8 cellular contexts compared by ENCODE assay signal in genomic region chr6:154277578-154278128, GRCh38.
A peak's percentile ranks its signal among the peaks of the same experiment; 100 is the strongest.
DNase-seq lines count a peak whose midpoint lies in the region; TF ChIP-seq lines count a peak whose summit lies in the region.

No MANE protein-coding gene starts in this region.

- peak; percentile 26 to 39 for DNase-seq in stimulated activated CD4-positive, alpha-beta T cell treated with anti-CD3 and anti-CD28 coated beads, Interleukin-2, amount 100 ng/mL, for 24 hours
- no peak for DNase-seq in stimulated activated CD4-positive, alpha-beta T cell treated with anti-CD3 and anti-CD28 coated beads, Interleukin-2, amount 100 ng/mL, for 48 hours
- DNase-seq in KBM-7 (peak; percentile 26), choroid plexus epithelial cell (ENCODE audit: low read depth) (no peak), uterus (no peak), spleen (no peak), NCI-H69 (lab: John Stamatoyannopoulos, UW) (no peak), posterior vena cava (ENCODE audit: low spot score) (no peak)

- intact Hi-C loops in uterus (cut with DNase I; ENCODE audit: low total_unique reads): no loop called here
- intact Hi-C loops in spleen (cut with DNase I; ENCODE audit: low total_unique reads): loop anchor here (5.0 kb wide), 1 partner anchor 120 kb away; no protein-coding TSS in a partner anchor
- intact Hi-C loops in posterior vena cava (cut with DNase I): no loop called here

- peak overlapping the region; percentile 19 for H3K4me3 ChIP-seq in choroid plexus epithelial cell (ENCODE audit: low read depth, low read length)
- H3K4me3 ChIP-seq in uterus: peak overlapping the region in 1 of 2 donors; percentile 20
- H3K4me3 ChIP-seq in spleen: peak overlapping the region in 2 of 8 donors; percentile 10 to 48

- H3K36me3 ChIP-seq in uterus: no peaks in the 10 kb centered on the region
- H3K36me3 ChIP-seq in spleen: no peaks in the 10 kb centered on the region

- no peak for TF ChIP-seq POLR2A in uterus (IDR thresholded peaks at IDR 0.05)
- no peak for TF ChIP-seq POLR2A in spleen (IDR thresholded peaks at IDR 0.05)

- in situ Hi-C loops in KBM-7 (cut with MboI; ENCODE audit: low pct_unique_long_range_greater_than_20kb, low sequenced_read_pairs): loop anchor here (10.0 kb wide), 1 partner anchor 123 kb away; no protein-coding TSS in a partner anchor

- H3K27ac ChIP-seq in uterus (no peak overlapping the region), spleen (peak overlapping the region in 1 of 8 donors; percentile 11)

- H3K27me3 ChIP-seq in uterus (no peaks in the 10 kb centered on the region), spleen (replicated peaks in 1 of 7) (no peaks in the 10 kb centered on the region)

- H3K4me1 ChIP-seq in uterus (no peaks in the 10 kb centered on the region), spleen (peaks cover 0 to 21% (median 14%) of the 10 kb centered on the region in 6 donors)

- WGBS in spleen, 5 donors: 31 to 42% (median 32%) methylated on average over 7 of the region's 7 CpGs

- TF ChIP-seq CTCF in choroid plexus epithelial cell (conservative IDR thresholded peaks at IDR 0.05; ENCODE audit: low read depth, low read length): no peak
- TF ChIP-seq CTCF in uterus (IDR thresholded peaks at IDR 0.05): no peak
- TF ChIP-seq CTCF in spleen (IDR thresholded peaks at IDR 0.05 in 8 of 11, conservative IDR thresholded peaks at IDR 0.05 in 3 of 11): peak in 1 of 11 experiments; percentile 11

- H3K9me3 ChIP-seq in uterus (no peaks in the 10 kb centered on the region), spleen (no peaks in the 10 kb centered on the region)

Comparison
In these comparisons a context has a peak if more than half of its experiments do, and no peak if none do; other contexts are left out.
1. DNase-seq: peak in stimulated activated CD4-positive, alpha-beta T cell treated with anti-CD3 and anti-CD28 coated beads, Interleukin-2, amount 100 ng/mL, for 24 hours (2 of 2) and KBM-7 (single experiment); none in stimulated activated CD4-positive, alpha-beta T cell treated with anti-CD3 and anti-CD28 coated beads, Interleukin-2, amount 100 ng/mL, for 48 hours (0 of 2), choroid plexus epithelial cell (single experiment), uterus (0 of 2), spleen (single experiment), NCI-H69 (single experiment) and posterior vena cava (single experiment).